In the genomic region with DNA sequence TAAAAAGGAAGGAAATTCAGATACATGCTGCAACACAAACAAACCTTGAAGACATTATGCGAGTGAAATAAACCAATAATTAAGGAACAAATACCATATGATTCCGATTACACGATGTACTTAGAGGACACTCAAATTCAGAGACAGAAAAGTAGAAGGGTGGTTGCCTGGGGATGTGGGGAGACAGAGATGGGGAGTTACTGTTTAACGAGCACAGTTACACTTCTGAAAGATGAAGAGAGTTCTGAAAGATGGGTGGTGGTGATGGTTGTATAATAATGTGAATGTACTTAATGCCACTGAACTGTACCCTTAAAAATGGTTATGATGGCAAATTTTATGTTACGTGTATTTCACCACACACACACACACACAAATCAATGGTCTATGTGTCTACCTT, we compare ENCODE assay signal across 31 cellular contexts. TPM values are rescaled to one million over a fixed set of nuclear protein-coding genes. Genes with fewer than 3 reads are reported as not detected.
DNase-seq lines count a peak whose midpoint lies in the region; ATAC-seq and TF ChIP-seq lines count a peak whose summit lies in the region.
"Had no signal": no experiment of that assay in that cellular context is flagged by ENCODE, and none has a peak within 500 bp of the region (broad histone marks: within the 10 kb centered on the region; RNA-seq: fewer than 3 reads in every experiment).

No MANE protein-coding gene starts in this region.

- no peak overlapping the region for H2AFZ ChIP-seq in MM.1S (ENCODE audit: low read length)

- H4K20me1 ChIP-seq in MM.1S (ENCODE audit: insufficient read depth, low read length) = no peaks in the 10 kb centered on the region

- no peak overlapping the region for H3K4me3 ChIP-seq in MM.1S (ENCODE audit: low read length)
- H3K4me3 ChIP-seq: BLaER1 treated with 17β-estradiol and CSF1 and Interleukin-3, amounts not matched to agents 10 nM and 100 nM; breast epithelium; coronary artery; esophagus squamous epithelium; left ventricle myocardium inferior; pancreas; SK-N-MC; thyroid gland had no signal

- no peak overlapping the region for H3K9ac ChIP-seq in MM.1S (ENCODE audit: low read length)
- H3K9ac ChIP-seq: BLaER1 treated with 17β-estradiol and CSF1 and Interleukin-3, amounts not matched to agents 10 nM and 100 nM had no signal

- no peak for TF ChIP-seq CTCF in MM.1S (IDR thresholded peaks at IDR 0.05; ENCODE audit: low read length)

- ATAC-seq in GM18861 (IDR thresholded peaks at IDR 0.05; ENCODE audit: unreplicated experiment) (peak; percentile 53), HG02678 (IDR thresholded peaks at IDR 0.05; ENCODE audit: unreplicated experiment) (peak; percentile 77), GM21515 (IDR thresholded peaks at IDR 0.05; ENCODE audit: unreplicated experiment) (no peak), HG03175 (IDR thresholded peaks at IDR 0.05; ENCODE audit: unreplicated experiment) (no peak), GM19023 (IDR thresholded peaks at IDR 0.05; ENCODE audit: unreplicated experiment) (no peak)
- ATAC-seq: activated CD4-positive, alpha-beta T cell treated with anti-CD3 and anti-CD28 coated beads for 36 hours; pancreas; right cardiac atrium; T-helper 17 cell had no signal

- no peaks in the 10 kb centered on the region for H3K27me3 ChIP-seq in MM.1S (replicated peaks; ENCODE audit: insufficient read depth, low read length)
- H3K27me3 ChIP-seq: BLaER1 treated with 17β-estradiol and CSF1 and Interleukin-3, amounts not matched to agents 10 nM and 100 nM; breast epithelium; esophagus squamous epithelium; pancreas; thyroid gland had no signal

- H3K79me2 ChIP-seq in MM.1S (ENCODE audit: low read length) = peaks cover 86% of the 10 kb centered on the region

- H3K4me2 ChIP-seq in MM.1S (ENCODE audit: low read depth, low read length) = peak overlapping the region; percentile 11; the same call in 1 of the 2 replicates

- 0 out of 2 replicates have a peak, but pooled peaks cover 7% of the 10 kb centered on the region for H3F3A ChIP-seq in MM.1S (ENCODE audit: insufficient read depth, low read length)

- H3K4me1 ChIP-seq in MM.1S (ENCODE audit: low read length) = peaks cover 15% of the 10 kb centered on the region; the same call in 1 of the 2 replicates
- H3K4me1 ChIP-seq: breast epithelium, thyroid gland had no signal

- no peak for DNase-seq in MM.1S
- peak; percentile 2 for DNase-seq in myocyte (ENCODE audit: low read depth)
- DNase-seq in NCI-H2029 treated with DMSO at 0.1 percent for 48 hours (lab: John Stamatoyannopoulos, UW) = no peak
- DNase-seq: activated CD4-positive, alpha-beta T cell treated with anti-CD3 and anti-CD28 coated beads for 36 hours; activated naive CD4-positive, alpha-beta T cell; activated T-cell treated with anti-CD3 and anti-CD28 coated beads, Interleukin-2, amount 50 U/mL, for 24 hours; amygdala; Caco-2; esophagus squamous epithelium; H9; hypothalamus; left ventricle myocardium inferior; midbrain; NCI-H1694 treated with DMSO at 0.1 percent for 48 hours; NCI-H2171 treated with DMSO at 0.1 percent for 48 hours; NCI-H526 treated with DMSO at 0.1 percent for 48 hours; nephron progenitor cell; pancreas; right cardiac atrium; stimulated activated CD4-positive, alpha-beta T cell treated with anti-CD3 and anti-CD28 coated beads, Interleukin-4, amount 100 ng/mL, for 1 hour; T-helper 17 cell; thyroid gland had no signal

- no peaks in the 10 kb centered on the region for H3K9me3 ChIP-seq in MM.1S (replicated peaks; ENCODE audit: insufficient read depth, low read length)
- H3K9me3 ChIP-seq: breast epithelium, Caco-2, esophagus squamous epithelium, pancreas, thyroid gland had no signal

- no peaks in the 10 kb centered on the region for H3K9me2 ChIP-seq in MM.1S (replicated peaks; ENCODE audit: insufficient read depth, low read length)

- H3K36me3 ChIP-seq in MM.1S (replicated peaks; ENCODE audit: insufficient read depth, low read length) = no peaks in the 10 kb centered on the region; the same call in 1 of the 2 replicates
- H3K36me3 ChIP-seq: breast epithelium, pancreas, thyroid gland had no signal

- H3K27ac ChIP-seq in MM.1S (ENCODE audit: low read length) = peak overlapping the region; percentile 43; the same call in 1 of the 2 replicates
- H3K27ac ChIP-seq: breast epithelium, coronary artery, esophagus squamous epithelium, left ventricle myocardium inferior, pancreas, SK-N-MC, thyroid gland had no signal

RNA-seq across cellular contexts. Expression of gene ZBTB44, which starts 14.7 kb away (rescaled TPM):
- 20.5 and 28.3 TPM in 2 replicates for total RNA-seq in myocyte
- 5.5 TPM for polyA plus RNA-seq in myocyte (2012)

Comparison
In these comparisons a context has a peak if more than half of its experiments do, and no peak if none do; other contexts are left out.
1. ATAC-seq: peak in GM18861 (single experiment) and HG02678 (single experiment); none in GM21515 (single experiment), HG03175 (single experiment) and GM19023 (single experiment).